ENCODE assay signal across 22 cellular contexts in genomic region chr4:157996061-157996460, GRCh38.
DNase-seq lines count a peak whose midpoint lies in the region; ATAC-seq and TF ChIP-seq lines count a peak whose summit lies in the region.
"Had no signal": no experiment of that assay in that cellular context is flagged by ENCODE, and none has a peak within 500 bp of the region (broad histone marks: within the 10 kb centered on the region; RNA-seq: fewer than 3 reads in every experiment).

No MANE protein-coding gene starts in this region.

- WGBS in right cardiac atrium: 55% methylated on average over 5 of the region's 5 CpGs
- 71 to 84% methylated on average over 4 to 5 of the region's 5 CpGs for WGBS in mesodermal cell (ENCODE audit: insufficient coverage in 2 of 2), 2 experiments
- 86% methylated on average over 5 of the region's 5 CpGs for WGBS in GM23248 (ENCODE audit: low coverage in 1 of 2, low lambda C conversion rate in 2 of 2, missing lambda C conversion rate in 2 of 2), 2 experiments

- intact Hi-C loops in left ventricle myocardium inferior (cut with micrococcal nuclease): no loop called here
- intact Hi-C loops in right cardiac atrium (cut with DNase I): loop anchor here in 2 of 4 donors (10.0 kb wide), 2 partner anchors 59 to 179 kb away; partner anchors contain the start of gene GASK1B (in 1 of the 2)
- intact Hi-C loops in uterus (cut with DNase I; ENCODE audit: low total_unique reads): loop anchor here (5.0 kb wide), 1 partner anchor 176 kb away; the partner anchor contains the start of gene GASK1B

- no peaks in the 10 kb centered on the region for H3K9me2 ChIP-seq in GM23248 (ENCODE audit: insufficient read depth)

- no peaks in the 10 kb centered on the region for H4K20me1 ChIP-seq in GM23248 (ENCODE audit: insufficient read depth)

- H3K4me3 ChIP-seq in left ventricle myocardium inferior (no peak overlapping the region), right cardiac atrium (ENCODE audit: low read length) (no peak overlapping the region), mesodermal cell (ENCODE audit: extremely low read depth, insufficient read depth, low read length, poor library complexity, severe bottlenecking) (no peak overlapping the region), uterus (no peak overlapping the region), GM23248 (no peak overlapping the region)
- H3K4me3 ChIP-seq: Peyer's patch, right atrium auricular region had no signal

- no peaks in the 10 kb centered on the region for H3K27me3 ChIP-seq in left ventricle myocardium inferior (ENCODE audit: low read depth)
- no peaks in the 10 kb centered on the region for H3K27me3 ChIP-seq in right cardiac atrium (ENCODE audit: control insufficient read depth, insufficient read depth)
- H3K27me3 ChIP-seq in uterus: no peaks in the 10 kb centered on the region
- no peaks in the 10 kb centered on the region for H3K27me3 ChIP-seq in GM23248 (replicated peaks; ENCODE audit: insufficient read depth)
- H3K27me3 ChIP-seq: Peyer's patch, right atrium auricular region had no signal

- peak overlapping the region; percentile 72 for H3K27ac Mint-ChIP-seq in chondrocyte (ENCODE audit: unreplicated experiment)
- no peak overlapping the region for H3K27ac Mint-ChIP-seq in activated naive CD4-positive, alpha-beta T cell treated with anti-CD3 and anti-CD28 coated beads, Interleukin-2, amount 50 U/mL, for 72 hours
- H3K27ac Mint-ChIP-seq: activated CD8-positive, alpha-beta T cell treated with anti-CD3 and anti-CD28 coated beads, Interleukin-2, amount 10 ng/mL, durations not matched to agents 7 days and 5 days; B cell; T-helper 1 cell treated with Interleukin-12 subunit alpha and Interleukin-12 subunit beta and Interleukin-4 antibody, amounts not matched to agents 30 μg/mL and 1 μg/mL, for 36 hours; type B pancreatic cell had no signal

- peaks cover 30% of the 10 kb centered on the region for H3K4me1 Mint-ChIP-seq in chondrocyte (ENCODE audit: low read depth)
- H3K4me1 Mint-ChIP-seq: B cell had no signal

- H3K36me3 ChIP-seq in left ventricle myocardium inferior (no peaks in the 10 kb centered on the region), mesodermal cell (ENCODE audit: control insufficient read depth, insufficient read depth, low read length) (no peaks in the 10 kb centered on the region), uterus (no peaks in the 10 kb centered on the region), GM23248 (ENCODE audit: low read depth) (no peaks in the 10 kb centered on the region)
- H3K36me3 ChIP-seq: Peyer's patch, right atrium auricular region had no signal

- in situ Hi-C loops in GM23248 (cut with MboI): loop anchor here (10.0 kb wide), 1 partner anchor 169 kb away; no protein-coding TSS in a partner anchor

- H3K4me3 Mint-ChIP-seq in chondrocyte (ENCODE audit: unreplicated experiment): no peak overlapping the region
- H3K4me3 Mint-ChIP-seq: activated CD8-positive, alpha-beta T cell treated with anti-CD3 and anti-CD28 coated beads, Interleukin-2, amount 10 ng/mL, durations not matched to agents 7 days and 5 days; B cell; T-helper 1 cell treated with Interleukin-12 subunit alpha and Interleukin-12 subunit beta and Interleukin-4 antibody, amounts not matched to agents 30 μg/mL and 1 μg/mL, for 36 hours; type B pancreatic cell had no signal

- H3K27me3 Mint-ChIP-seq in chondrocyte (ENCODE audit: low read depth): no peaks in the 10 kb centered on the region
- H3K27me3 Mint-ChIP-seq: B cell, type B pancreatic cell had no signal

- H3K36me3 Mint-ChIP-seq in chondrocyte (ENCODE audit: low read depth): no peaks in the 10 kb centered on the region
- no peaks in the 10 kb centered on the region for H3K36me3 Mint-ChIP-seq in activated naive CD4-positive, alpha-beta T cell treated with anti-CD3 and anti-CD28 coated beads, Interleukin-2, amount 50 U/mL, for 72 hours
- H3K36me3 Mint-ChIP-seq: type B pancreatic cell had no signal

- no peaks in the 10 kb centered on the region for H3K79me2 ChIP-seq in GM23248 (ENCODE audit: insufficient read depth)

- peaks cover 12% of the 10 kb centered on the region for H3K9me3 Mint-ChIP-seq in chondrocyte (ENCODE audit: low read depth)
- H3K9me3 Mint-ChIP-seq in activated naive CD4-positive, alpha-beta T cell treated with anti-CD3 and anti-CD28 coated beads, Interleukin-2, amount 50 U/mL, for 72 hours: no peaks in the 10 kb centered on the region
- H3K9me3 Mint-ChIP-seq: T-helper 1 cell treated with Interleukin-12 subunit alpha and Interleukin-12 subunit beta and Interleukin-4 antibody, amounts not matched to agents 30 μg/mL and 1 μg/mL, for 36 hours had no signal

- peak overlapping the region; percentile 33 for H3K27ac ChIP-seq in left ventricle myocardium inferior (replicated peaks)
- H3K27ac ChIP-seq in right cardiac atrium (ENCODE audit: low read length): no peak overlapping the region
- H3K27ac ChIP-seq in mesodermal cell (ENCODE audit: low read depth, low read length, severe bottlenecking): peak overlapping the region; percentile 48
- peak overlapping the region; percentile 39 to 92 for H3K27ac ChIP-seq in uterus
- H3K27ac ChIP-seq in GM23248: no peak overlapping the region
- H3K27ac ChIP-seq: right atrium auricular region had no signal

- TF ChIP-seq POLR2A in uterus (IDR thresholded peaks at IDR 0.05): no peak

- no peaks in the 10 kb centered on the region for H3K9me3 ChIP-seq in left ventricle myocardium inferior (replicated peaks)
- H3K9me3 ChIP-seq in right cardiac atrium (ENCODE audit: control insufficient read depth, low read length): no peaks in the 10 kb centered on the region
- no peaks in the 10 kb centered on the region for H3K9me3 ChIP-seq in mesodermal cell (ENCODE audit: control insufficient read depth, low read length)
- H3K9me3 ChIP-seq in uterus: no peaks in the 10 kb centered on the region
- H3K9me3 ChIP-seq in GM23248 (ENCODE audit: low read depth): no peaks in the 10 kb centered on the region
- H3K9me3 ChIP-seq: Peyer's patch, right atrium auricular region had no signal

- no peak for ATAC-seq in right cardiac atrium
- ATAC-seq in activated naive CD4-positive, alpha-beta T cell treated with anti-CD3 and anti-CD28 coated beads, Interleukin-2, amount 50 U/mL, for 72 hours: no peak
- no peak for ATAC-seq in HG02610 (IDR thresholded peaks at IDR 0.05; ENCODE audit: unreplicated experiment)
- ATAC-seq: activated CD8-positive, alpha-beta T cell treated with anti-CD3 and anti-CD28 coated beads, Interleukin-2, amount 10 ng/mL, durations not matched to agents 7 days and 5 days had no signal

- no peak overlapping the region for H3K9ac ChIP-seq in GM23248

- peaks cover 31% of the 10 kb centered on the region for H3K4me1 ChIP-seq in left ventricle myocardium inferior
- H3K4me1 ChIP-seq in right cardiac atrium (ENCODE audit: control insufficient read depth, insufficient read depth, low read length): no peaks in the 10 kb centered on the region
- peaks cover 21% of the 10 kb centered on the region for H3K4me1 ChIP-seq in mesodermal cell (ENCODE audit: control insufficient read depth, insufficient read depth, low read length, poor library complexity, severe bottlenecking)
- H3K4me1 ChIP-seq in uterus: no peaks in the 10 kb centered on the region
- H3K4me1 ChIP-seq in GM23248 (ENCODE audit: insufficient read depth): peaks cover 8% of the 10 kb centered on the region
- H3K4me1 ChIP-seq: Peyer's patch had no signal

- TF ChIP-seq CTCF in left ventricle myocardium inferior (IDR thresholded peaks at IDR 0.05; ENCODE audit: borderline replicate concordance): no peak
- no peak for TF ChIP-seq CTCF in chondrocyte (IDR thresholded peaks at IDR 0.05)
- no peak for TF ChIP-seq CTCF in uterus (IDR thresholded peaks at IDR 0.05)

- DNase-seq in left ventricle myocardium inferior (no peak), right cardiac atrium (no peak), chondrocyte (ENCODE audit: low spot score) (no peak), uterus (no peak), GM23248 (no peak)
- DNase-seq in activated naive CD4-positive, alpha-beta T cell treated with anti-CD3 and anti-CD28 coated beads, Interleukin-2, amount 50 U/mL, for 72 hours (ENCODE audit: low spot score in 2 of 2): no peak
- DNase-seq: activated CD8-positive, alpha-beta T cell treated with anti-CD3 and anti-CD28 coated beads, Interleukin-2, amount 10 ng/mL, durations not matched to agents 7 days and 5 days; activated gamma-delta T cell treated with Interleukin-2 at 50 U/mL for 16 hours; activated T-cell treated with anti-CD3 and anti-CD28 coated beads for 4 hours; COR-L47; GF-D8; glutamatergic neuron; kidney glomerular epithelial cell; NCI-H187 treated with DMSO at 0.1 percent for 48 hours; NCI-H526 treated with DMSO at 0.1 percent for 48 hours; Peyer's patch had no signal

- no peak overlapping the region for H2AFZ ChIP-seq in GM23248

- no peaks in the 10 kb centered on the region for H3F3A ChIP-seq in GM23248 (ENCODE audit: insufficient read depth)

- no peak overlapping the region for H3K4me2 ChIP-seq in GM23248 (ENCODE audit: unreplicated experiment)

Comparison
In these comparisons a context has a peak if more than half of its experiments do, and no peak if none do; other contexts are left out.
1. H3K27ac ChIP-seq: peak in left ventricle myocardium inferior (single experiment), mesodermal cell (single experiment) and uterus (2 of 2); none in right cardiac atrium (single experiment) and GM23248 (single experiment).